28 cellular contexts compared by ENCODE assay signal in genomic region chr18:5103693-5104092, GRCh38.
"Had no signal": no experiment of that assay in that cellular context is flagged by ENCODE, and none has a peak within 500 bp of the region (broad histone marks: within the 10 kb centered on the region; RNA-seq: fewer than 3 reads in every experiment).

No MANE protein-coding gene starts in this region.

- H3K27me3 Mint-ChIP-seq: activated CD4-positive, alpha-beta T cell treated with anti-CD3 and anti-CD28 coated beads, Interleukin-2, amount 10 ng/mL, durations not matched to agents 7 days and 5 days; activated naive CD8-positive, alpha-beta T cell had no signal

- H3K36me3 Mint-ChIP-seq: activated CD4-positive, alpha-beta memory T cell treated with anti-CD3 and anti-CD28 coated beads for 36 hours; activated naive CD8-positive, alpha-beta T cell had no signal

- H3K27ac ChIP-seq: brain microvascular endothelial cell, cardiac muscle cell, Peyer's patch, RWPE1, SJCRH30, VCaP had no signal

- H3K9ac ChIP-seq: SK-N-SH had no signal

- H3K4me1 Mint-ChIP-seq: activated CD4-positive, alpha-beta T cell treated with anti-CD3 and anti-CD28 coated beads, Interleukin-2, amount 10 ng/mL, durations not matched to agents 7 days and 5 days had no signal

- H3K9me3 ChIP-seq: Peyer's patch, SJCRH30, SK-N-SH had no signal

- H3K36me3 ChIP-seq: brain microvascular endothelial cell, cardiac muscle cell, Peyer's patch, SJCRH30 had no signal

- H3K27me3 ChIP-seq: brain microvascular endothelial cell, cardiac muscle cell, Peyer's patch, SJCRH30 had no signal

- ATAC-seq: activated T-helper 17 cell treated with anti-CD3 and anti-CD28 coated beads, Interleukin-2, amount 50 U/mL, for 72 hours had no signal

- DNase-seq: activated CD4-positive, alpha-beta memory T cell treated with anti-CD3 and anti-CD28 coated beads for 36 hours; activated CD4-positive, alpha-beta T cell treated with anti-CD3 and anti-CD28 coated beads, Interleukin-2, amount 10 ng/mL, durations not matched to agents 7 days and 5 days; activated CD4-positive, CD25-positive, alpha-beta regulatory T cell; activated gamma-delta T cell; activated naive CD4-positive, alpha-beta T cell treated with anti-CD3 and anti-CD28 coated beads for 36 hours; activated T-cell treated with anti-CD3 and anti-CD28 coated beads for 4 hours; activated T-cell treated with anti-CD3 and anti-CD28 coated beads, Interleukin-2, amount 50 U/mL, for 48 hours; amygdala; brain microvascular endothelial cell; KG1; NCI-H1092 treated with DMSO at 0.1 percent for 48 hours; NCI-H1417 treated with DMSO at 0.1 percent for 48 hours; NCI-H1694; NCI-H2029; NCI-H345; NCI-H510A; NCI-H526 treated with DMSO at 0.1 percent for 48 hours; Peyer's patch; Right ventricle myocardium superior; SJCRH30; SK-N-SH; T-helper 1 cell had no signal

- H3K4me1 ChIP-seq: Peyer's patch, SJCRH30 had no signal

- H3K4me3 ChIP-seq: cardiac muscle cell, Peyer's patch, SJCRH30 had no signal

- H3K4me2 ChIP-seq: SK-N-SH had no signal

- FAIRE-seq: astrocyte had no signal

- H3K27ac Mint-ChIP-seq: activated CD4-positive, alpha-beta memory T cell treated with anti-CD3 and anti-CD28 coated beads for 36 hours; activated CD4-positive, alpha-beta T cell treated with anti-CD3 and anti-CD28 coated beads, Interleukin-2, amount 10 ng/mL, durations not matched to agents 7 days and 5 days; activated naive CD4-positive, alpha-beta T cell treated with anti-CD3 and anti-CD28 coated beads for 36 hours; activated naive CD8-positive, alpha-beta T cell; activated T-helper 17 cell treated with anti-CD3 and anti-CD28 coated beads, Interleukin-2, amount 50 U/mL, for 72 hours had no signal

- H3K4me3 Mint-ChIP-seq: activated CD4-positive, alpha-beta memory T cell treated with anti-CD3 and anti-CD28 coated beads for 36 hours; activated CD4-positive, alpha-beta T cell treated with anti-CD3 and anti-CD28 coated beads, Interleukin-2, amount 10 ng/mL, durations not matched to agents 7 days and 5 days; activated naive CD4-positive, alpha-beta T cell treated with anti-CD3 and anti-CD28 coated beads for 36 hours; activated naive CD8-positive, alpha-beta T cell; activated T-helper 17 cell treated with anti-CD3 and anti-CD28 coated beads, Interleukin-2, amount 50 U/mL, for 72 hours had no signal

- H3K9me3 Mint-ChIP-seq: activated CD4-positive, alpha-beta memory T cell treated with anti-CD3 and anti-CD28 coated beads for 36 hours; activated CD4-positive, alpha-beta T cell treated with anti-CD3 and anti-CD28 coated beads, Interleukin-2, amount 10 ng/mL, durations not matched to agents 7 days and 5 days; activated naive CD4-positive, alpha-beta T cell treated with anti-CD3 and anti-CD28 coated beads for 36 hours; activated T-helper 17 cell treated with anti-CD3 and anti-CD28 coated beads, Interleukin-2, amount 50 U/mL, for 72 hours had no signal
